1 cellular context compared by ENCODE assay signal in the genomic region with DNA sequence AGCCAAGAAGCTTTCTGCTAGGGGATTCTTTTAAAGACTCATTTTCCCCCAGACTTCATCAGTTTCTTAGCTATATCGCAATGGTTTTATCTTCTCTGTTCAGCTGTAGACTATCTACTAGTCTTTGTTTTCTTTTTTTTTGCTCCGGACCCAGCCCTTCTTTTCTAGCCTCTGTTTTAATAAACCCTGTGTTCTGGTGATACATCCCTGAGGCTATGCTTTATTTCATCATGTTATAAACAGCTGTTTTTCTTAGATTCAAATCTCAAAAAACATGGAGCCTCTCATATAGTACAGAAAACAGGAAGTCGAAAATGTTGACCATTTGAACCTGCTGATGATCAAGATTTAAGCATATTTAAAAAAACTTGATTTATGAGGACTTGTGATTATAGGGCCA.
TF ChIP-seq lines count a peak whose summit lies in the region.

No MANE protein-coding gene starts in this region.

TF ChIP-seq in SK-N-SH, 30 proteins besides CTCF, POLR2A, EP300 and RAD21:
- 0 out of 2 replicates have a peak, but pooled peaks have one; percentile 34 for TF ChIP-seq RCOR1 (IDR thresholded peaks at IDR 0.05; ENCODE audit: low read length)
- peak; percentile 72 for TF ChIP-seq GATA2 (CRISPR knock-in tag; IDR thresholded peaks at IDR 0.05)
- TF ChIP-seq EZH2phosphoT487 (IDR thresholded peaks at IDR 0.05; ENCODE audit: borderline replicate concordance, low read depth), result no peak
- no peak for TF ChIP-seq SMC3 (IDR thresholded peaks at IDR 0.05; ENCODE audit: low read depth, low read length)
